ENCODE assay signal across 11 cellular contexts in the genomic region with DNA sequence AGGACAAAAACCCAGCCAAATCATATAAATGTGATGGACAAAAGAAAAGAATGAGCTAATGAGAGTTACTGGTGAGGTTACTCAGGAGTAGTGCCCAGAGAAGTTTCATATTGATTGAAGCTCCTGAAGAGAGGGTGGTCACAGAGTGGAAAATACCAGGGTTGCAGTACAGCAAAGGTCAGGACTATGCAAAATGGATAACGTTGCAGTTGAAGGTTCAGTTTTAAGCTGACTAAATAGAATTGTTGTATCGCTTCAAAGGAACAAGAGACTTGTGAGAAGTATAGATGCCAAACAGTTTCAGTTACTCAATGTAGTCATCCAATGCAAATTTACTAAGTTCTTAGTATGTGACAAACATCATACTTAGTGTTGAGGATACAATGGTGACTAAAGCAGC. TPM values are rescaled to one million over a fixed set of nuclear protein-coding genes. Genes with fewer than 3 reads are reported as not detected.
DNase-seq lines count a peak whose midpoint lies in the region; ATAC-seq and TF ChIP-seq lines count a peak whose summit lies in the region.
"Had no signal": no experiment of that assay in that cellular context is flagged by ENCODE, and none has a peak within 500 bp of the region (broad histone marks: within the 10 kb centered on the region; RNA-seq: fewer than 3 reads in every experiment).

No MANE protein-coding gene starts in this region.

- ATAC-seq in left cardiac atrium = no peak
- ATAC-seq in HG03097 (IDR thresholded peaks at IDR 0.05; ENCODE audit: low FRiP score, unreplicated experiment) = peak; percentile 44
- ATAC-seq: A549 had no signal

- DNase-seq in left ventricle myocardium inferior (no peak), left cardiac atrium (no peak), dorsolateral prefrontal cortex (no peak), HT-29 (ENCODE audit: low spot score) (no peak), NCI-H1694 (lab: John Stamatoyannopoulos, UW) (no peak)
- DNase-seq in activated CD4-positive, alpha-beta T cell treated with anti-CD3 and anti-CD28 coated beads, Interleukin-2, amount 50 U/mL, for 4 hours = no peak
- DNase-seq in activated effector memory CD4-positive, alpha-beta T cell treated with Interleukin-2 at 50 U/mL for 16 hours = no peak
- DNase-seq: HCEC 1CT had no signal

- H3K4me1 ChIP-seq in left ventricle myocardium inferior = peaks cover 27% of the 10 kb centered on the region

- H3K27ac ChIP-seq in left ventricle myocardium inferior (replicated peaks) (peak overlapping the region; percentile 71), dorsolateral prefrontal cortex (peak overlapping the region in 58 of 59 donors; percentile 6 to 98 (median 92))
- H3K27ac ChIP-seq: A549 had no signal

- TF ChIP-seq CTCF in left ventricle myocardium inferior (IDR thresholded peaks at IDR 0.05; ENCODE audit: borderline replicate concordance) (no peak), dorsolateral prefrontal cortex (IDR thresholded peaks at IDR 0.05 in 54 of 56, conservative IDR thresholded peaks at IDR 0.05 in 2 of 56; ENCODE audit: low read depth in 1 of 56, partially characterized antibody in 56 of 56) (no peak)

- no peak overlapping the region for H3K4me3 ChIP-seq in left ventricle myocardium inferior
- H3K4me3 ChIP-seq in dorsolateral prefrontal cortex = no peak overlapping the region
- H3K4me3 ChIP-seq: A549 had no signal

- H3K9me3 ChIP-seq in left ventricle myocardium inferior (replicated peaks) = no peaks in the 10 kb centered on the region
- H3K9me3 ChIP-seq: A549 had no signal

- H3K36me3 ChIP-seq in left ventricle myocardium inferior = peaks cover 71% of the 10 kb centered on the region

- no peaks in the 10 kb centered on the region for H3K27me3 ChIP-seq in left ventricle myocardium inferior (ENCODE audit: low read depth)
- H3K27me3 ChIP-seq in dorsolateral prefrontal cortex = no peaks in the 10 kb centered on the region

- intact Hi-C loops in left ventricle myocardium inferior (cut with micrococcal nuclease) = no loop called here
- intact Hi-C loops in left cardiac atrium (cut with DNase I) = loop anchor here in 1 of 2 donors (10.0 kb wide), 1 partner anchor 133 kb away; no protein-coding TSS in a partner anchor
- intact Hi-C loops in dorsolateral prefrontal cortex (cut with DNase I) = loop anchor here in 1 of 2 donors (10.0 kb wide), 1 partner anchor 327 kb away; no protein-coding TSS in a partner anchor

RNA-seq across cellular contexts. Expression of a gene that starts 47.1 kb away (rescaled TPM):
- 35.5 TPM for total RNA-seq in left ventricle myocardium inferior
- 10 to 100 TPM; 72.2 to 80.6 TPM for total RNA-seq in left cardiac atrium
- 100 to 1,000 TPM in 39 of 120 experiments, 10 to 100 TPM in 81; 12.2 to 285 (median 71.5) TPM for total RNA-seq in dorsolateral prefrontal cortex
- total RNA-seq in HT-29 (2014; rRNA removed; shearing (Covaris generic)) = not detected in 2 replicates
- total RNA-seq: M059J had no signal

Comparison
In these comparisons a context has a peak if more than half of its experiments do, and no peak if none do; other contexts are left out.
1. RNA of a gene that starts 47.1 kb away (total RNA-seq): 72.2 to 80.6 TPM in left cardiac atrium, 12.2 to 285 TPM in dorsolateral prefrontal cortex and 35.5 TPM in left ventricle myocardium inferior (single experiment); not detected in HT-29; every median in the first group is over 10 times any median in the second.